ENCODE assay signal across 8 cellular contexts in genomic region chr1:26771643-26772321, GRCh38. TPM values are rescaled to one million over a fixed set of nuclear protein-coding genes. Genes with fewer than 3 reads are reported as not detected.
DNase-seq lines count a peak whose midpoint lies in the region; ATAC-seq and TF ChIP-seq lines count a peak whose summit lies in the region.

No MANE protein-coding gene starts in this region.

- TF ChIP-seq POLR2A in transverse colon (IDR thresholded peaks at IDR 0.05) = no peak

- TF ChIP-seq CTCF in cardiac fibroblast (IDR thresholded peaks at IDR 0.05; ENCODE audit: low read depth, low read length) (no peak), liver (IDR thresholded peaks at IDR 0.05; ENCODE audit: low read depth, low read length, missing input control) (no peak), transverse colon (IDR thresholded peaks at IDR 0.05) (no peak)

- H3K9ac ChIP-seq in liver (ENCODE audit: low read depth in 1 of 2, low read length in 2 of 2) = no peak overlapping the region

- peaks cover 0 to 9% (median 0%) of the 10 kb centered on the region in 4 donors for H3K4me1 ChIP-seq in liver (ENCODE audit: control insufficient read depth in 4 of 4, insufficient read depth in 4 of 4, low read length in 3 of 4)
- H3K4me1 ChIP-seq in transverse colon = peaks cover 8 to 20% (median 16%) of the 10 kb centered on the region in 4 donors

- TF ChIP-seq EP300 in transverse colon (IDR thresholded peaks at IDR 0.05; ENCODE audit: low read depth) = no peak

- peak in 1 of 2 donors; percentile 12 for TF ChIP-seq RAD21 in liver (IDR thresholded peaks at IDR 0.05)

- H3K36me3 ChIP-seq in liver (ENCODE audit: control insufficient read depth in 4 of 4, insufficient read depth in 3 of 4, low read depth in 1 of 4, low read length in 3 of 4) = peaks cover 23 to 84% (median 65%) of the 10 kb centered on the region in 4 donors
- H3K36me3 ChIP-seq in transverse colon = peaks cover 0 to 84% (median 32%) of the 10 kb centered on the region in 4 donors

- H3K27me3 ChIP-seq in liver (ENCODE audit: control insufficient read depth in 4 of 4, insufficient read depth in 4 of 4, low read length in 3 of 4) (no peaks in the 10 kb centered on the region), transverse colon (no peaks in the 10 kb centered on the region)

- in situ Hi-C loops in transverse colon (cut with MboI; ENCODE audit: low pct_ligation_motif_present in 1 of 4, low pct_unique_long_range_greater_than_20kb in 1 of 4, low sequenced_read_pairs in 3 of 4) = no loop called here

- H3K27ac ChIP-seq in liver (ENCODE audit: low read depth in 1 of 2, low read length in 2 of 2) (peak overlapping the region; percentile 0 to 71), transverse colon (peak overlapping the region; percentile 42 to 67 (median 61))

- DNase-seq in NCI-H510A (lab: John Stamatoyannopoulos, UW) (peak; percentile 14), NCI-H510A treated with DMSO at 0.1 percent for 48 hours (lab: John Stamatoyannopoulos, UW) (no peak), NCI-H226 (peak; percentile 99), cardiac fibroblast (ENCODE audit: low read depth in 2 of 2) (peak; percentile 96 to 99), transverse colon (no peak), Ammon's horn (ENCODE audit: low spot score) (no peak)

- no peak overlapping the region for H3K4me3 ChIP-seq in cardiac fibroblast (replicated peaks in 1 of 2; ENCODE audit: low read depth in 2 of 2, low read length in 2 of 2)
- no peak overlapping the region for H3K4me3 ChIP-seq in liver (ENCODE audit: low read depth in 1 of 3, low read length in 3 of 3)
- H3K4me3 ChIP-seq in transverse colon = no peak overlapping the region

- intact Hi-C loops in transverse colon (cut with DNase I; ENCODE audit: low total_unique reads) = no loop called here

- WGBS in liver = 92% methylated on average over 2 of the region's 2 CpGs
- 72 to 85% methylated on average over 2 of the region's 2 CpGs for WGBS in transverse colon (ENCODE audit: low coverage in 1 of 2), 2 donors

- no peaks in the 10 kb centered on the region for H3K9me3 ChIP-seq in liver (ENCODE audit: control insufficient read depth in 4 of 4, low read length in 3 of 4)
- no peaks in the 10 kb centered on the region for H3K9me3 ChIP-seq in transverse colon

- no peak for ATAC-seq in GM21367 (IDR thresholded peaks at IDR 0.05; ENCODE audit: unreplicated experiment)

TF ChIP-seq in liver, 16 proteins besides CTCF, POLR2A, EP300 and RAD21:
- TF ChIP-seq FOXA2 (IDR thresholded peaks at IDR 0.05) = peak; percentile 55
- TF ChIP-seq MAX (IDR thresholded peaks at IDR 0.05) = peak; percentile 21
- TF ChIP-seq SP1 (IDR thresholded peaks at IDR 0.05) = no peak
- TF ChIP-seq HNF4A (conservative IDR thresholded peaks at IDR 0.05) = peak in 1 of 2 donors; percentile 18
- TF ChIP-seq JUND (IDR thresholded peaks at IDR 0.05) = peak; percentile 60 to 96
- peak; percentile 14 for TF ChIP-seq FOXA1 (IDR thresholded peaks at IDR 0.05)
- TF ChIP-seq ZBTB33 (IDR thresholded peaks at IDR 0.05) = no peak
- peak in 1 of 2 donors; percentile 82 for TF ChIP-seq RXRA (IDR thresholded peaks at IDR 0.05)
- peak; percentile 29 for TF ChIP-seq REST (IDR thresholded peaks at IDR 0.05)
TF ChIP-seq in liver: peak in this region for 7.

RNA-seq across cellular contexts. Expression of gene PIGV, which starts 16.0 kb away (rescaled TPM):
- total RNA-seq in liver (10 to 100 TPM; 15.3 to 24.3 TPM), transverse colon (10 to 100 TPM; 16.1 to 32.2 (median 24.2) TPM)
- polyA plus RNA-seq in liver = 10 to 100 TPM; 13.9 to 14.2 TPM

RNA-seq across cellular contexts. Expression of gene ZDHHC18, which starts 54.7 kb away (rescaled TPM):
- total RNA-seq in liver (1 to 10 TPM; 7.6 to 8.3 TPM), transverse colon (10 to 100 TPM in 3 of 4 donors, 1 to 10 TPM in 1; 4.4 to 37.3 (median 28.0) TPM)
- 1 to 10 TPM; 2.6 to 9.2 TPM for polyA plus RNA-seq in liver

Comparison
In these comparisons a context has a peak if more than half of its experiments do, and no peak if none do; other contexts are left out.
1. DNase-seq: peak in NCI-H510A (single experiment), NCI-H226 (single experiment) and cardiac fibroblast (2 of 2); none in NCI-H510A treated with DMSO at 0.1 percent for 48 hours (single experiment), transverse colon (single experiment) and Ammon's horn (single experiment).